In genomic region chr21:34889287-34889536, GRCh38 we compare ENCODE assay signal across 8 cellular contexts.
DNase-seq lines count a peak whose midpoint lies in the region; ATAC-seq and TF ChIP-seq lines count a peak whose summit lies in the region.

No MANE protein-coding gene starts in this region.

- no peaks in the 10 kb centered on the region for H3K79me1 ChIP-seq in mesendoderm (ENCODE audit: low read length)

- H3K23ac ChIP-seq in mesendoderm (ENCODE audit: low read length) = no peak overlapping the region

- peak overlapping the region; percentile 83 for H3K18ac ChIP-seq in mesendoderm (ENCODE audit: low read length)

- ATAC-seq in GM19351 (IDR thresholded peaks at IDR 0.05; ENCODE audit: unreplicated experiment) = peak; percentile 5

- peak overlapping the region; percentile 78 for H3K4me2 ChIP-seq in mesendoderm (ENCODE audit: low read length)

- H3K4me1 ChIP-seq in mesendoderm (ENCODE audit: control insufficient read depth, low read depth, low read length) (peaks cover 2% of the 10 kb centered on the region), suprapubic skin (peaks cover 48% of the 10 kb centered on the region)

- H3K4ac ChIP-seq in mesendoderm (ENCODE audit: low read depth, low read length) = peak overlapping the region; percentile 56

- H3K56ac ChIP-seq in mesendoderm (ENCODE audit: low read length) = peak overlapping the region; percentile 91

- no CpG with 5 or more reads among the region's 31 CpGs for WGBS in mesendoderm (ENCODE audit: extremely low coverage, insufficient coverage, low lambda C conversion rate)
- WGBS in suprapubic skin = no CpG with 5 or more reads among the region's 31 CpGs

- intact Hi-C loops in dorsolateral prefrontal cortex (cut with DNase I) = no loop called here

- POLR2A ChIA-PET in AG04449 (lab: Yijun Ruan, JAX) = interaction anchor here (0.6 to 2.5 kb wide), 15 partner anchors 19 to 951 kb away, joined by 3 to 13 read pairs (median 5); no protein-coding TSS in a partner anchor

- H2BK5ac ChIP-seq in mesendoderm (ENCODE audit: low read length) = no peak overlapping the region

- H3K9ac ChIP-seq in mesendoderm (ENCODE audit: low read length) = peak overlapping the region; percentile 88

- no peaks in the 10 kb centered on the region for H3K9me3 ChIP-seq in suprapubic skin

- H2BK15ac ChIP-seq in mesendoderm (replicated peaks; ENCODE audit: low read depth) = no peak overlapping the region

- H3K79me2 ChIP-seq in mesendoderm (ENCODE audit: control insufficient read depth, insufficient read depth, low read length) = no peaks in the 10 kb centered on the region

- no peak for TF ChIP-seq EP300 in suprapubic skin (IDR thresholded peaks at IDR 0.05)

- H3K27ac ChIP-seq in dorsolateral prefrontal cortex (peak overlapping the region in 43 of 59 donors; percentile 12 to 87 (median 65)), mesendoderm (ENCODE audit: low read depth, low read length) (peak overlapping the region; percentile 83), suprapubic skin (peak overlapping the region; percentile 96)

- H3K36me3 ChIP-seq in mesendoderm (ENCODE audit: control insufficient read depth, insufficient read depth, low read length) = no peaks in the 10 kb centered on the region
- H3K36me3 ChIP-seq in suprapubic skin = no peaks in the 10 kb centered on the region

- no peak overlapping the region for H4K8ac ChIP-seq in mesendoderm (ENCODE audit: low read depth, low read length)

- H2AK5ac ChIP-seq in mesendoderm (ENCODE audit: low read length) = no peak overlapping the region

- H3K4me3 ChIP-seq in AG04449 (ENCODE audit: low read depth, low read length) (peak overlapping the region; percentile 83), WI38 (ENCODE audit: low read depth, low read length) (peak overlapping the region; percentile 67), dorsolateral prefrontal cortex (peak overlapping the region; percentile 45 to 78 (median 61)), mesendoderm (ENCODE audit: low read length) (peak overlapping the region; percentile 57), suprapubic skin (peak overlapping the region; percentile 84)

- H4K5ac ChIP-seq in mesendoderm (ENCODE audit: low read length) = no peak overlapping the region

- H3K27me3 ChIP-seq in dorsolateral prefrontal cortex (peaks cover 10 to 100% (median 83%) of the 10 kb centered on the region in 45 donors), mesendoderm (ENCODE audit: insufficient read depth, low read length, poor library complexity) (peaks cover 19% of the 10 kb centered on the region), suprapubic skin (peaks cover 26% of the 10 kb centered on the region)

- in situ Hi-C loops in KBM-7 (cut with MboI; ENCODE audit: low pct_unique_long_range_greater_than_20kb, low sequenced_read_pairs) = no loop called here

- no peak for TF ChIP-seq POLR2A in suprapubic skin (IDR thresholded peaks at IDR 0.05)

- H2BK120ac ChIP-seq in mesendoderm (ENCODE audit: low read depth, low read length) = no peak overlapping the region

- DNase-seq in AG04449 (ENCODE audit: low read depth, low spot score) = no peak
- DNase-seq in KBM-7 = peak; percentile 59
- no peak for DNase-seq in dorsolateral prefrontal cortex
- peak; percentile 72 for DNase-seq in mesendoderm
- no peak for DNase-seq in suprapubic skin (ENCODE audit: low spot score in 2 of 2)
- DNase-seq in GM19238 (ENCODE audit: insufficient read length, low spot score) = no peak

- CTCF ChIA-PET in AG04449 (lab: Yijun Ruan, JAX) = interaction anchor here (0.8 to 3.1 kb wide), 27 partner anchors 13 to 1141 kb away, joined by 3 to 21 read pairs (median 4); no protein-coding TSS in a partner anchor

- TF ChIP-seq CTCF in AG04449 (IDR thresholded peaks at IDR 0.05; ENCODE audit: insufficient read depth, low read length, missing control alignments) (no peak), WI38 (IDR thresholded peaks at IDR 0.05; ENCODE audit: low read depth, low read length) (no peak), dorsolateral prefrontal cortex (IDR thresholded peaks at IDR 0.05 in 54 of 56, conservative IDR thresholded peaks at IDR 0.05 in 2 of 56; ENCODE audit: low read depth in 1 of 56, partially characterized antibody in 56 of 56) (no peak), suprapubic skin (IDR thresholded peaks at IDR 0.05) (no peak)

Comparison
In these comparisons a context has a peak if more than half of its experiments do, and no peak if none do; other contexts are left out.
1. DNase-seq: peak in KBM-7 (single experiment) and mesendoderm (single experiment); none in AG04449 (single experiment), dorsolateral prefrontal cortex (0 of 10), suprapubic skin (0 of 2) and GM19238 (single experiment).
2. Peak in every context shown above with its lines, with median percentiles within 50 percentile points of each other: H3K4me3 ChIP-seq and H3K27ac ChIP-seq.